19 cellular contexts compared by ENCODE assay signal in genomic region chr5:86909896-86910295, GRCh38.
A peak's percentile ranks its signal among the peaks of the same experiment; 100 is the strongest.
DNase-seq lines count a peak whose midpoint lies in the region; ATAC-seq and TF ChIP-seq lines count a peak whose summit lies in the region.
"Had no signal": no experiment of that assay in that cellular context is flagged by ENCODE, and none has a peak within 500 bp of the region (broad histone marks: within the 10 kb centered on the region; RNA-seq: fewer than 3 reads in every experiment).

No MANE protein-coding gene starts in this region.

- H2BK15ac ChIP-seq in H9 (ENCODE audit: low read depth, low read length) = no peak overlapping the region

- H3K27ac Mint-ChIP-seq in H9 = no peak overlapping the region
- H3K27ac Mint-ChIP-seq: activated naive CD4-positive, alpha-beta T cell treated with anti-CD3 and anti-CD28 coated beads, Interleukin-2, amount 50 U/mL, for 72 hours; B cell; dendritic cell treated with granulocyte-macrophage colony-stimulating factor and Interleukin-4, amounts not matched to agents 40 ng/mL and 50 ng/mL, for 4 days had no signal

- no peak overlapping the region for H2AK5ac ChIP-seq in H9 (ENCODE audit: insufficient read length, low read length)

- H4K8ac ChIP-seq in H9 (replicated peaks; ENCODE audit: insufficient read length, low read depth, low read length) = no peak overlapping the region

- no peaks in the 10 kb centered on the region for H3K9me3 Mint-ChIP-seq in H9
- H3K9me3 Mint-ChIP-seq: activated naive CD4-positive, alpha-beta T cell treated with anti-CD3 and anti-CD28 coated beads, Interleukin-2, amount 50 U/mL, for 72 hours; dendritic cell treated with granulocyte-macrophage colony-stimulating factor and Interleukin-4, amounts not matched to agents 40 ng/mL and 50 ng/mL, for 4 days had no signal

- H4K5ac ChIP-seq in H9 (ENCODE audit: insufficient read length, low read depth, low read length) = no peak overlapping the region

- no peak overlapping the region for H2BK5ac ChIP-seq in H9 (ENCODE audit: insufficient read length, low read length)

- no peak overlapping the region for H2BK20ac ChIP-seq in H9 (ENCODE audit: low read depth, low read length, poor library complexity, severe bottlenecking)

- H4K20me1 ChIP-seq in H9 (ENCODE audit: control insufficient read depth, insufficient read depth, insufficient read length) = no peaks in the 10 kb centered on the region

- H3K79me1 ChIP-seq in H9 (ENCODE audit: insufficient read depth, low read depth, low read length, poor library complexity, severe bottlenecking) = no peaks in the 10 kb centered on the region

- no peaks in the 10 kb centered on the region for H3K23me2 ChIP-seq in H9 (ENCODE audit: insufficient read length, low read depth, low read length, poor library complexity, severe bottlenecking)

- no peaks in the 10 kb centered on the region for H3K27me3 Mint-ChIP-seq in H9 (ENCODE audit: low read depth)
- H3K27me3 Mint-ChIP-seq: B cell; dendritic cell treated with granulocyte-macrophage colony-stimulating factor and Interleukin-4, amounts not matched to agents 40 ng/mL and 50 ng/mL, for 4 days had no signal

- H3K4ac ChIP-seq in H9 (ENCODE audit: low read depth, low read length) = no peak overlapping the region

- no peaks in the 10 kb centered on the region for H3K79me2 ChIP-seq in H9 (ENCODE audit: insufficient read depth, low read length)

- no CpG with 5 or more reads among the region's 2 CpGs for WGBS in H9 (ENCODE audit: extremely low coverage, insufficient read length, low lambda C conversion rate)

- H3K36me3 Mint-ChIP-seq in H9 (ENCODE audit: insufficient read depth in 1 of 3, low read depth in 3 of 3) = no peaks in the 10 kb centered on the region
- H3K36me3 Mint-ChIP-seq: activated naive CD4-positive, alpha-beta T cell treated with anti-CD3 and anti-CD28 coated beads, Interleukin-2, amount 50 U/mL, for 72 hours had no signal

- H3K27ac ChIP-seq in left ventricle myocardium inferior (replicated peaks) (no peak overlapping the region), foreskin keratinocyte (no peak overlapping the region), tibial artery (no peak overlapping the region), H9 (ENCODE audit: insufficient read length, low read depth, low read length) (no peak overlapping the region)
- H3K27ac ChIP-seq: KMS-11, vagina had no signal

- H3K4me3 ChIP-seq in left ventricle myocardium inferior (no peak overlapping the region), tibial artery (no peak overlapping the region)
- H3K4me3 ChIP-seq: vagina had no signal

- H3T11ph ChIP-seq in H9 (ENCODE audit: low read length) = no peak overlapping the region

- H3K4me1 ChIP-seq in left ventricle myocardium inferior (peaks cover 11% of the 10 kb centered on the region), foreskin keratinocyte (no peaks in the 10 kb centered on the region), tibial artery (peaks cover 0 to 23% (median 0%) of the 10 kb centered on the region in 4 donors), H9 (ENCODE audit: insufficient read depth, low read length) (no peaks in the 10 kb centered on the region)

- H4K91ac ChIP-seq in H9 (ENCODE audit: insufficient read length, low read depth, low read length) = no peak overlapping the region

- no peak for TF ChIP-seq CTCF in left ventricle myocardium inferior (IDR thresholded peaks at IDR 0.05; ENCODE audit: borderline replicate concordance)
- no peak for TF ChIP-seq CTCF in foreskin keratinocyte (conservative IDR thresholded peaks at IDR 0.05)
- TF ChIP-seq CTCF in tibial artery (IDR thresholded peaks at IDR 0.05) = no peak
- TF ChIP-seq CTCF in H9 (conservative IDR thresholded peaks at IDR 0.05) = no peak

- DNase-seq in left ventricle myocardium superior (no peak), left ventricle myocardium inferior (no peak), T1000 (lab: John Stamatoyannopoulos, UW) (peak; percentile 23), foreskin keratinocyte (peak in 1 of 2 donors; percentile 32), tibial artery (no peak), H9 (no peak), pons (ENCODE audit: low spot score) (no peak), T-helper 2 cell (no peak)
- DNase-seq: activated CD4-positive, alpha-beta T cell treated with anti-CD3 and anti-CD28 coated beads, Interleukin-2, amount 50 U/mL, for 48 hours; GDM1; head of caudate nucleus; NCI-H2029 treated with DMSO at 0.1 percent for 48 hours; stimulated activated CD4-positive, alpha-beta T cell treated with anti-CD3 and anti-CD28 coated beads, Interleukin-15, amount 100 ng/mL, for 24 hours had no signal

- no peak overlapping the region for H3K4me3 Mint-ChIP-seq in H9
- H3K4me3 Mint-ChIP-seq: B cell; dendritic cell treated with granulocyte-macrophage colony-stimulating factor and Interleukin-4, amounts not matched to agents 40 ng/mL and 50 ng/mL, for 4 days had no signal

- no peak overlapping the region for H3K4me2 ChIP-seq in H9 (ENCODE audit: insufficient read depth, insufficient read length, low read length)
- H3K4me2 ChIP-seq: KMS-11 had no signal

- no peak overlapping the region for H3K14ac ChIP-seq in H9 (ENCODE audit: insufficient read depth, low read length)

- H3K36me3 ChIP-seq in left ventricle myocardium inferior (no peaks in the 10 kb centered on the region), tibial artery (no peaks in the 10 kb centered on the region)
- H3K36me3 ChIP-seq: vagina had no signal

- no peak overlapping the region for H2BK12ac ChIP-seq in H9 (ENCODE audit: insufficient read length, low read depth, low read length)

- no peak overlapping the region for H2BK120ac ChIP-seq in H9 (ENCODE audit: low read depth, low read length, poor library complexity, severe bottlenecking)

- ATAC-seq in left ventricle myocardium superior = peak; percentile 58
- peak; percentile 31 for ATAC-seq in foreskin keratinocyte
- ATAC-seq: activated naive CD4-positive, alpha-beta T cell treated with anti-CD3 and anti-CD28 coated beads, Interleukin-2, amount 50 U/mL, for 72 hours; left lobe of liver had no signal

- H3K56ac ChIP-seq in H9 (ENCODE audit: insufficient read length, low read depth, low read length) = no peak overlapping the region

- H3K9me3 ChIP-seq in left ventricle myocardium inferior (replicated peaks) (no peaks in the 10 kb centered on the region), tibial artery (no peaks in the 10 kb centered on the region), H9 (ENCODE audit: control insufficient read depth, low read depth, low read length) (no peaks in the 10 kb centered on the region)
- H3K9me3 ChIP-seq: vagina had no signal

- H3K27me3 ChIP-seq in left ventricle myocardium inferior (ENCODE audit: low read depth) (no peaks in the 10 kb centered on the region), foreskin keratinocyte (no peaks in the 10 kb centered on the region), tibial artery (no peaks in the 10 kb centered on the region), H9 (ENCODE audit: insufficient read depth, low read length) (no peaks in the 10 kb centered on the region)
- H3K27me3 ChIP-seq: vagina had no signal

- no peak overlapping the region for H2AFZ ChIP-seq in H9 (ENCODE audit: low read length)

- H3K9ac ChIP-seq in H9 (ENCODE audit: extremely low read depth, insufficient read length, low read length) = no peak overlapping the region
- H3K9ac ChIP-seq: KMS-11 had no signal

- intact Hi-C loops in left ventricle myocardium superior (cut with micrococcal nuclease) = no loop called here
- intact Hi-C loops in left ventricle myocardium inferior (cut with micrococcal nuclease) = no loop called here
- intact Hi-C loops in tibial artery (cut with DNase I; ENCODE audit: low total_unique reads) = no loop called here

- H3K23ac ChIP-seq in H9 (ENCODE audit: insufficient read length, low read depth, low read length) = no peak overlapping the region

- no peaks in the 10 kb centered on the region for H3K4me1 Mint-ChIP-seq in H9
- H3K4me1 Mint-ChIP-seq: B cell had no signal

- no peak overlapping the region for H3K18ac ChIP-seq in H9 (ENCODE audit: insufficient read length, low read depth, low read length)
